In genomic region chr19:40688294-40688693, GRCh38 we compare ENCODE assay signal across 16 cellular contexts. TPM values are rescaled to one million over a fixed set of nuclear protein-coding genes. Genes with fewer than 3 reads are reported as not detected.
DNase-seq lines count a peak whose midpoint lies in the region; FAIRE-seq and TF ChIP-seq lines count a peak whose summit lies in the region.
"Had no signal": no experiment of that assay in that cellular context is flagged by ENCODE, and none has a peak within 500 bp of the region (broad histone marks: within the 10 kb centered on the region; RNA-seq: fewer than 3 reads in every experiment).

No MANE protein-coding gene starts in this region.

- 49 to 65% methylated on average over 2 of the region's 2 CpGs for WGBS in lower leg skin, 2 donors

- H3K27me3 ChIP-seq in stomach smooth muscle (ENCODE audit: control insufficient read depth in 1 of 2, insufficient read depth in 2 of 2, low read length in 2 of 2) = no peaks in the 10 kb centered on the region

- in situ Hi-C loops in astrocyte of the cerebellum (cut with HindIII; ENCODE audit: low sequenced_read_pairs) = no loop called here

- H3K4me1 ChIP-seq in stomach smooth muscle (ENCODE audit: control insufficient read depth, insufficient read depth, low read length) = peaks cover 47% of the 10 kb centered on the region

- peaks cover 23 to 26% of the 10 kb centered on the region in 2 donors for H3K36me3 ChIP-seq in stomach smooth muscle (ENCODE audit: control insufficient read depth in 2 of 2, insufficient read depth in 2 of 2, low read length in 2 of 2)

- peak overlapping the region; percentile 46 for H3K27ac ChIP-seq in stomach smooth muscle (ENCODE audit: low read length)
- H3K27ac ChIP-seq: KMS-11 had no signal

- intact Hi-C loops in lower leg skin (cut with DNase I; ENCODE audit: low total_unique reads) (no loop called here), head of caudate nucleus (cut with DNase I) (no loop called here)

- TF ChIP-seq POLR2A in lower leg skin (IDR thresholded peaks at IDR 0.05) = no peak

- peak overlapping the region; percentile 92 for H3K4me3 ChIP-seq in astrocyte of the cerebellum (ENCODE audit: low read depth, low read length)
- H3K4me3 ChIP-seq in fibroblast of villous mesenchyme (ENCODE audit: low read depth, low read length) = peak overlapping the region; percentile 80
- H3K4me3 ChIP-seq in stomach smooth muscle (ENCODE audit: low read length in 2 of 2) = peak overlapping the region; percentile 91 to 94
- H3K4me3 ChIP-seq in lower leg skin (ENCODE audit: low read depth, poor library complexity, severe bottlenecking) = no peak overlapping the region

- DNase-seq in HTR-8/SVneo (ENCODE audit: insufficient read length, low spot score) (no peak), astrocyte of the cerebellum (ENCODE audit: low read depth) (no peak), fibroblast of villous mesenchyme (ENCODE audit: low read depth) (peak; percentile 10), HuH-7.5 (ENCODE audit: low spot score) (no peak), lower leg skin (ENCODE audit: low spot score in 2 of 2) (no peak), NCI-H524 treated with DMSO at 0.1 percent for 48 hours (lab: John Stamatoyannopoulos, UW) (no peak), head of caudate nucleus (no peak)
- DNase-seq: GOT3; NCI-H146; NCI-H446; stimulated activated naive B cell treated with anti-CD40 and anti-IgM and Interleukin-4, amounts not matched to agents 10 μg/mL and 1 μg/mL and 100 μg/mL, for 72 hours; T-helper 1 cell had no signal

- H3K9me3 ChIP-seq in stomach smooth muscle (ENCODE audit: control insufficient read depth in 2 of 2, low read length in 2 of 2) = no peaks in the 10 kb centered on the region

- no peak for TF ChIP-seq CTCF in astrocyte of the cerebellum (IDR thresholded peaks at IDR 0.05; ENCODE audit: low read depth, low read length, missing control alignments)
- no peak for TF ChIP-seq CTCF in fibroblast of villous mesenchyme (IDR thresholded peaks at IDR 0.05; ENCODE audit: insufficient read depth, low read depth, low read length)
- TF ChIP-seq CTCF in lower leg skin (IDR thresholded peaks at IDR 0.05) = no peak

- peak overlapping the region; percentile 13 to 82 for H3K9ac ChIP-seq in stomach smooth muscle (ENCODE audit: low read length in 2 of 2)
- H3K9ac ChIP-seq: KMS-11 had no signal

- FAIRE-seq in HTR-8/SVneo (lab: Jason Lieb, UNC) = peak; percentile 73
- FAIRE-seq: G401.6, GM18507 had no signal

RNA-seq across cellular contexts. Expression of gene NUMBL, which starts 2.2 kb away (rescaled TPM):
- 13.8 and 34.1 TPM in 2 replicates for total RNA-seq in fibroblast of villous mesenchyme
- total RNA-seq in lower leg skin = 10 to 100 TPM; 11.2 to 45.8 (median 36.0) TPM

RNA-seq across cellular contexts. Expression of gene COQ8B, which starts 28.4 kb away (rescaled TPM):
- total RNA-seq in fibroblast of villous mesenchyme (25.8 and 32.0 TPM in 2 replicates), lower leg skin (10 to 100 TPM; 40.2 to 58.7 (median 44.1) TPM)

RNA-seq across cellular contexts. Expression of gene ITPKC, which starts 28.6 kb away (rescaled TPM):
- total RNA-seq in fibroblast of villous mesenchyme (14.5 and 16.8 TPM in 2 replicates), lower leg skin (100 to 1,000 TPM in 1 of 4 donors, 10 to 100 TPM in 3; 83.1 to 104 (median 93.6) TPM)
